8 cellular contexts compared by ENCODE assay signal in genomic region chr15:88331291-88331690, GRCh38.
A peak's percentile ranks its signal among the peaks of the same experiment; 100 is the strongest.
DNase-seq lines count a peak whose midpoint lies in the region; ATAC-seq and TF ChIP-seq lines count a peak whose summit lies in the region.

No MANE protein-coding gene starts in this region.

- H3K4me3 Mint-ChIP-seq in activated naive CD8-positive, alpha-beta T cell treated with anti-CD3 and anti-CD28 coated beads for 36 hours: no peak overlapping the region

- no peaks in the 10 kb centered on the region for H4K20me1 ChIP-seq in SK-N-SH (ENCODE audit: insufficient read depth)

- no peak overlapping the region for H3K27ac Mint-ChIP-seq in activated naive CD8-positive, alpha-beta T cell treated with anti-CD3 and anti-CD28 coated beads for 36 hours

- ATAC-seq in SK-N-SH treated with all-trans-retinoic acid at 6 μM for 48 hours (no peak), HG02759 (IDR thresholded peaks at IDR 0.05; ENCODE audit: unreplicated experiment) (peak; percentile 81), HG02938 (IDR thresholded peaks at IDR 0.05; ENCODE audit: unreplicated experiment) (no peak), HG03025 (IDR thresholded peaks at IDR 0.05; ENCODE audit: low FRiP score, unreplicated experiment) (no peak)

- H3K27ac ChIP-seq in SK-N-SH (ENCODE audit: low read depth in 2 of 2, low read length in 1 of 2): no peak overlapping the region

- no peak overlapping the region for H3K4me2 ChIP-seq in SK-N-SH

- no peak overlapping the region for H3K9ac ChIP-seq in SK-N-SH
- no peak overlapping the region for H3K9ac ChIP-seq in NT2/D1 (ENCODE audit: insufficient read length, low read depth)

- H3K27me3 ChIP-seq in SK-N-SH (ENCODE audit: insufficient read depth) (no peaks in the 10 kb centered on the region), NT2/D1 (ENCODE audit: insufficient read depth, insufficient read length) (no peaks in the 10 kb centered on the region)

- no peaks in the 10 kb centered on the region; a peak in 1 of 4 replicates for H3K4me1 ChIP-seq in SK-N-SH (ENCODE audit: control insufficient read depth in 1 of 2, insufficient read depth in 2 of 2, low read depth in 1 of 2, low read length in 1 of 2)
- no peaks in the 10 kb centered on the region for H3K4me1 ChIP-seq in NT2/D1 (ENCODE audit: insufficient read depth, insufficient read length)

- H3K9me3 ChIP-seq in SK-N-SH (no peaks in the 10 kb centered on the region), NT2/D1 (ENCODE audit: insufficient read depth, low read length) (no peaks in the 10 kb centered on the region)

- no peaks in the 10 kb centered on the region for H3K36me3 Mint-ChIP-seq in activated naive CD8-positive, alpha-beta T cell treated with anti-CD3 and anti-CD28 coated beads for 36 hours

- no peak for TF ChIP-seq EP300 in SK-N-SH (IDR thresholded peaks at IDR 0.05; ENCODE audit: borderline replicate concordance in 1 of 2, low read depth in 1 of 2, low read length in 1 of 2)

- no peaks in the 10 kb centered on the region for H3K79me2 ChIP-seq in SK-N-SH (ENCODE audit: insufficient read depth)

- H2AFZ ChIP-seq in SK-N-SH (ENCODE audit: low read depth): no peak overlapping the region

- no peaks in the 10 kb centered on the region for H3K4me1 Mint-ChIP-seq in activated naive CD8-positive, alpha-beta T cell treated with anti-CD3 and anti-CD28 coated beads for 36 hours

- CTCF ChIA-PET in SK-N-SH (lab: Yijun Ruan, JAX): interaction anchor here (0.8 to 1.8 kb wide), 6 partner anchors 15 to 119 kb away, joined by 3 to 7 read pairs (median 3); no protein-coding TSS in a partner anchor

- TF ChIP-seq RAD21 in SK-N-SH (IDR thresholded peaks at IDR 0.05; ENCODE audit: low read length): peak; percentile 29

- H3K4me3 ChIP-seq in SK-N-SH (ENCODE audit: low read depth in 2 of 2, low read length in 1 of 2) (peak overlapping the region in 1 of 2 experiments; percentile 53; a peak in 1 of 4 replicates), NT2/D1 (ENCODE audit: insufficient read length, low read depth) (no peak overlapping the region)

- H3K27me3 Mint-ChIP-seq in activated naive CD8-positive, alpha-beta T cell treated with anti-CD3 and anti-CD28 coated beads for 36 hours: peaks cover 8% of the 10 kb centered on the region

- TF ChIP-seq CTCF in SK-N-SH (IDR thresholded peaks at IDR 0.05): peak; percentile 46

- DNase-seq in SK-N-SH (peak; percentile 62), NT2/D1 (ENCODE audit: low read depth, low spot score) (peak; percentile 88), medulla oblongata (ENCODE audit: extremely low spot score) (peak; percentile 5)
- DNase-seq in activated naive CD8-positive, alpha-beta T cell treated with anti-CD3 and anti-CD28 coated beads for 36 hours: peak; percentile 55

- no peaks in the 10 kb centered on the region for H3K9me3 Mint-ChIP-seq in activated naive CD8-positive, alpha-beta T cell treated with anti-CD3 and anti-CD28 coated beads for 36 hours

- H3K9me2 ChIP-seq in SK-N-SH: no peaks in the 10 kb centered on the region

- POLR2A ChIA-PET in SK-N-SH (lab: Yijun Ruan, JAX): no interaction called here

- 66% methylated on average over 8 of the region's 8 CpGs for WGBS in SK-N-SH (ENCODE audit: low lambda C conversion rate)

- no peaks in the 10 kb centered on the region for H3F3A ChIP-seq in SK-N-SH (replicated peaks; ENCODE audit: insufficient read depth)

- no peaks in the 10 kb centered on the region for H3K36me3 ChIP-seq in SK-N-SH (replicated peaks in 1 of 2; ENCODE audit: control insufficient read depth in 1 of 2, insufficient read depth in 2 of 2, low read length in 1 of 2)
- no peaks in the 10 kb centered on the region for H3K36me3 ChIP-seq in NT2/D1 (ENCODE audit: insufficient read depth, insufficient read length, low read length)

TF ChIP-seq in SK-N-SH, 30 proteins besides CTCF, POLR2A, EP300 and RAD21:
- TF ChIP-seq NRF1 (IDR thresholded peaks at IDR 0.05; ENCODE audit: low read depth, low read length) (no peak), FOXM1 (IDR thresholded peaks at IDR 0.05; ENCODE audit: low read depth) (no peak), NFIC (IDR thresholded peaks at IDR 0.05; ENCODE audit: borderline replicate concordance) (no peak), SMC3 (IDR thresholded peaks at IDR 0.05; ENCODE audit: low read depth, low read length) (no peak)
TF ChIP-seq in SK-N-SH: peak in this region for 0.

TF ChIP-seq in SK-N-SH treated with all-trans-retinoic acid at 6 μM for 48 hours, 23 proteins besides CTCF, POLR2A, EP300 and RAD21:
- TF ChIP-seq TOX (CRISPR knock-in tag; IDR thresholded peaks at IDR 0.05; ENCODE audit: borderline replicate concordance): no peak
- no peak for TF ChIP-seq ZNF565 (CRISPR knock-in tag; conservative IDR thresholded peaks at IDR 0.05; ENCODE audit: low read depth)
- no peak for TF ChIP-seq BACH2 (CRISPR knock-in tag; IDR thresholded peaks at IDR 0.05; ENCODE audit: borderline replicate concordance)
- no peak for TF ChIP-seq RARB (CRISPR knock-in tag; IDR thresholded peaks at IDR 0.05)
- no peak for TF ChIP-seq TCF4 (CRISPR knock-in tag; IDR thresholded peaks at IDR 0.05; ENCODE audit: borderline replicate concordance)
- TF ChIP-seq ZFP30 (CRISPR knock-in tag; IDR thresholded peaks at IDR 0.05): no peak
- TF ChIP-seq PPARA (CRISPR knock-in tag; IDR thresholded peaks at IDR 0.05; ENCODE audit: borderline replicate concordance): no peak

Comparison
In these comparisons a context has a peak if more than half of its experiments do, and no peak if none do; other contexts are left out.
1. DNase-seq: peak in every context shown above with its lines; median percentile 88 in NT2/D1; 62 in SK-N-SH; 55 in activated naive CD8-positive, alpha-beta T cell treated with anti-CD3 and anti-CD28 coated beads for 36 hours; 5 in medulla oblongata.